Comparison of ENCODE assay signal across 8 cellular contexts in the genomic region with DNA sequence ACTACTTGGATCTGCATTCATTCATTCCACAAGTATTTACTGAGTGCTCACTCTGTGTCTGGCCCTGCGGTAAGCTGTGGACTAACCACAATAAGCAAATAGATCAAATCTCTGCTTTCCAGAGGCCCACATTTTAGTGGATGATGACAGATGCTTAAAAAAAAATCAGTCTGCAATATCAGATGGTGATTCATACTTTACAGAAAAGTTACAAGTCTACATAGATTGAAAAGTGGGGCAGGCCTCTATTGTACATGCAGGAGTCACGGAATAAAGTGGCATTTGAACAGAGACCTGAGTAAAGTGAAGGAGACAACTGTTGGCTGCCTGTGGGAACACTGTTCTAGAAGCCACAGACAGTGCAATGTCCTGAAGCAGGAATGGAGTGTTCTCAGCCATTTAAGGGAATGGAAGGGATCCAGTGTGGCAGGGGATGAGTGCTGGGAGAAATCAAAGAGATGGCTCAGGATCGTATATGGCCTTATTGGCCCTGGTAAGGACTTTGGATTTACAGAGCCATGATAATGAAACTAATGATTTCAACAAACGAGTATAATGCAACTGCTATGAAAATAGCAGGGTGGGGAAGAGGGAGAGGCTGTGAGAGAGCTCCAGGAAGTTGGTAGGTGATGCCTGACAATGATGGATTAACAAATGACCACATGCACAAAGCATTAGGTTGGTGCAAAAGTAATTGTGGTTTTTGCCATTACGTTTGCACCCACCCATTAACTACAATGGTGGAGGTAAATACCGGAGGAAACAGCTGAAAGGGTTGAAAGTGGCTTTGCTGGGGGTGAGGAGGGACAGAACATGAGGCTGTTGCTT. TPM values are rescaled to one million over a fixed set of nuclear protein-coding genes. Genes with fewer than 3 reads are reported as not detected.
DNase-seq lines count a peak whose midpoint lies in the region; ATAC-seq, FAIRE-seq and TF ChIP-seq lines count a peak whose summit lies in the region.

No MANE protein-coding gene starts in this region.

- peaks cover 2% of the 10 kb centered on the region for H3K9me3 ChIP-seq in RWPE2 (ENCODE audit: severe bottlenecking)
- no peaks in the 10 kb centered on the region for H3K9me3 ChIP-seq in BE2C

- H3K27me3 ChIP-seq in RWPE2 (ENCODE audit: insufficient read depth, poor library complexity, severe bottlenecking) = no peaks in the 10 kb centered on the region
- no peaks in the 10 kb centered on the region; the same call in 1 of the 2 replicates for H3K27me3 ChIP-seq in BE2C

- TF ChIP-seq CTCF in RWPE2 (IDR thresholded peaks at IDR 0.05; ENCODE audit: poor library complexity, severe bottlenecking) (no peak), BE2C (IDR thresholded peaks at IDR 0.05; ENCODE audit: low read depth, low read length) (no peak)

- DNase-seq in A172 (ENCODE audit: low spot score) (peak; percentile 85), GM12892 (ENCODE audit: insufficient read length) (no peak), RWPE2 (ENCODE audit: low spot score) (no peak), fibroblast of the conjunctiva (ENCODE audit: low read depth) (peak; percentile 39), BE2C (no peak), iPS-NIHi7 (ENCODE audit: extremely low spot score) (no peak), SW 1271 (lab: John Stamatoyannopoulos, UW) (no peak), G401 (ENCODE audit: low spot score) (no peak)

- H3K27ac ChIP-seq in RWPE2 (ENCODE audit: poor library complexity, severe bottlenecking) = peak overlapping the region; percentile 98

- TF ChIP-seq POLR2A in GM12892 (IDR thresholded peaks at IDR 0.05; ENCODE audit: low read depth, low read length) = no peak

- peaks cover 21% of the 10 kb centered on the region for H3K4me1 ChIP-seq in RWPE2 (ENCODE audit: insufficient read depth, poor library complexity, severe bottlenecking)
- H3K4me1 ChIP-seq in BE2C = no peaks in the 10 kb centered on the region

- FAIRE-seq in GM12892 (lab: Jason Lieb, UNC) = peak; percentile 21

- 0 out of 2 replicates have a peak, but pooled peaks cover 3% of the 10 kb centered on the region for H3K36me3 ChIP-seq in RWPE2 (ENCODE audit: low read depth)
- H3K36me3 ChIP-seq in BE2C = no peaks in the 10 kb centered on the region

- H3K4me3 ChIP-seq in RWPE2 (ENCODE audit: severe bottlenecking) = no peak overlapping the region
- H3K4me3 ChIP-seq in BE2C (ENCODE audit: low read depth, low read length) = no peak overlapping the region

- in situ Hi-C loops in G401 (cut with HindIII; ENCODE audit: low sequenced_read_pairs) = no loop called here

- ATAC-seq in RWPE2 (ENCODE audit: low read depth) = peak; percentile 98

RNA-seq across cellular contexts. Expression of gene TMEM45B, which starts 31.1 kb away (rescaled TPM):
- not detected in 2 replicates for total RNA-seq in A172 (2014; rRNA removed; shearing (Covaris generic))
- not detected for polyA plus RNA-seq in GM12892 (2012; ENCODE audit: missing spikeins)
- polyA plus RNA-seq in BE2C (2012; ENCODE audit: insufficient read depth, insufficient read length, low read depth) = 0.85 TPM
- total RNA-seq in G401 (2014; rRNA removed; shearing (Covaris generic)) = not detected in 2 replicates

RNA-seq across cellular contexts. Expression of gene NFRKB, which starts 48.7 kb away (rescaled TPM):
- 19.0 and 20.1 TPM in 2 replicates for total RNA-seq in A172 (2014; rRNA removed; shearing (Covaris generic))
- 11.6 TPM for polyA plus RNA-seq in GM12892 (2012; ENCODE audit: missing spikeins)
- polyA plus RNA-seq in BE2C (2012; ENCODE audit: insufficient read depth, insufficient read length, low read depth) = 16.5 TPM
- total RNA-seq in G401 (2014; rRNA removed; shearing (Covaris generic)) = 34.2 and 37.5 TPM in 2 replicates

Comparison
In these comparisons a context has a peak if more than half of its experiments do, and no peak if none do; other contexts are left out.
1. DNase-seq: peak in A172 (single experiment) and fibroblast of the conjunctiva (single experiment); none in GM12892 (single experiment), RWPE2 (single experiment), BE2C (single experiment), iPS-NIHi7 (single experiment), SW 1271 (0 of 2) and G401 (single experiment).